In genomic region chr2:174035981-174036742, GRCh38 we compare ENCODE assay signal across 10 cellular contexts.
DNase-seq lines count a peak whose midpoint lies in the region; ATAC-seq and TF ChIP-seq lines count a peak whose summit lies in the region.
"Had no signal": no experiment of that assay in that cellular context is flagged by ENCODE, and none has a peak within 500 bp of the region (broad histone marks: within the 10 kb centered on the region; RNA-seq: fewer than 3 reads in every experiment).

No MANE protein-coding gene starts in this region.

- H3K9me3 ChIP-seq in OCI-LY1 (ENCODE audit: low read length) (no peaks in the 10 kb centered on the region), sigmoid colon (no peaks in the 10 kb centered on the region), SJCRH30 (replicated peaks) (no peaks in the 10 kb centered on the region)

- H3K79me2 ChIP-seq in OCI-LY1 (ENCODE audit: insufficient read depth, low read length): no peaks in the 10 kb centered on the region

- TF ChIP-seq EP300 in sigmoid colon (IDR thresholded peaks at IDR 0.05): no peak

- H3K4me2 ChIP-seq in OCI-LY1 (ENCODE audit: low read length): no peak overlapping the region

- no peaks in the 10 kb centered on the region for H3K36me3 ChIP-seq in OCI-LY1 (ENCODE audit: insufficient read depth, low read length)
- no peaks in the 10 kb centered on the region for H3K36me3 ChIP-seq in sigmoid colon
- H3K36me3 ChIP-seq in SJCRH30: no peaks in the 10 kb centered on the region

- no peak overlapping the region for H3K4me3 Mint-ChIP-seq in stimulated activated naive B cell treated with anti-CD40 and anti-IgM and Interleukin-4, amounts not matched to agents 10 μg/mL and 1 μg/mL and 100 μg/mL, for 72 hours
- no peak overlapping the region for H3K4me3 Mint-ChIP-seq in activated CD8-positive, alpha-beta T cell treated with anti-CD3 and anti-CD28 coated beads for 36 hours

- no peaks in the 10 kb centered on the region for H4K20me1 ChIP-seq in OCI-LY1 (ENCODE audit: insufficient read depth, low read length)

- H3K4me1 ChIP-seq in OCI-LY1 (ENCODE audit: insufficient read depth, low read length, severe bottlenecking) (peaks cover 13% of the 10 kb centered on the region), sigmoid colon (peaks cover 0 to 5% (median 4%) of the 10 kb centered on the region in 4 donors), SJCRH30 (peaks cover 3% of the 10 kb centered on the region; the same call in 1 of the 2 replicates)

- no peak overlapping the region for H3K9ac ChIP-seq in OCI-LY1 (ENCODE audit: low read length)

- peaks cover 29 to 45% of the 10 kb centered on the region in 2 donors for H3K4me1 Mint-ChIP-seq in stimulated activated naive B cell treated with anti-CD40 and anti-IgM and Interleukin-4, amounts not matched to agents 10 μg/mL and 1 μg/mL and 100 μg/mL, for 72 hours
- peaks cover 13% of the 10 kb centered on the region for H3K4me1 Mint-ChIP-seq in activated CD8-positive, alpha-beta T cell treated with anti-CD3 and anti-CD28 coated beads for 36 hours (ENCODE audit: low read depth)

- no peak for ATAC-seq in stimulated activated naive B cell treated with anti-CD40 and anti-IgM and Interleukin-4, amounts not matched to agents 10 μg/mL and 1 μg/mL and 100 μg/mL, for 72 hours (replicated peaks)
- ATAC-seq in activated CD8-positive, alpha-beta T cell treated with anti-CD3 and anti-CD28 coated beads for 36 hours: no peak

- TF ChIP-seq POLR2A in sigmoid colon (IDR thresholded peaks at IDR 0.05): no peak

- H3K4me3 ChIP-seq in OCI-LY1 (ENCODE audit: low read depth, low read length, poor library complexity, severe bottlenecking): no peak overlapping the region
- no peak overlapping the region for H3K4me3 ChIP-seq in sigmoid colon
- no peak overlapping the region for H3K4me3 ChIP-seq in SJCRH30

- CTCF ChIA-PET in activated CD8-positive, alpha-beta T cell treated with anti-CD3 and anti-CD28 coated beads for 36 hours (lab: Charles Lee): interaction anchor here (0.6 kb wide), 1 partner anchor 9 kb away, joined by 3 read pairs; no protein-coding TSS in a partner anchor

- DNase-seq in ELR (ENCODE audit: low read depth): peak; percentile 48
- DNase-seq in fibroblast of gingiva (ENCODE audit: low read depth): peak; percentile 91
- peak; percentile 66 for DNase-seq in sigmoid colon
- DNase-seq in activated CD4-positive, alpha-beta T cell treated with anti-CD3 and anti-CD28 coated beads, Interleukin-2, amount 50 U/mL, for 48 hours: no peak
- DNase-seq in SJCRH30: no peak
- DNase-seq in stimulated activated naive B cell treated with anti-CD40 and anti-IgM and Interleukin-4, amounts not matched to agents 10 μg/mL and 1 μg/mL and 100 μg/mL, for 72 hours: no peak
- DNase-seq in activated CD8-positive, alpha-beta T cell treated with anti-CD3 and anti-CD28 coated beads for 36 hours: no peak
- DNase-seq: activated gamma-delta T cell treated with Interleukin-2 at 50 U/mL for 16 hours; stimulated activated CD4-positive, alpha-beta T cell treated with anti-CD3 and anti-CD28 coated beads, Interleukin-1b, Interleukin-23, amount 100 ng/mL, for 48 hours had no signal

- H3K27me3 Mint-ChIP-seq in stimulated activated naive B cell treated with anti-CD40 and anti-IgM and Interleukin-4, amounts not matched to agents 10 μg/mL and 1 μg/mL and 100 μg/mL, for 72 hours: peaks cover 13 to 15% of the 10 kb centered on the region in 2 donors
- H3K27me3 Mint-ChIP-seq in activated CD8-positive, alpha-beta T cell treated with anti-CD3 and anti-CD28 coated beads for 36 hours: peaks cover 1% of the 10 kb centered on the region

- H3K9me2 ChIP-seq in OCI-LY1 (ENCODE audit: low read depth, low read length): no peaks in the 10 kb centered on the region

- WGBS in sigmoid colon, 2 donors: 77 to 78% methylated on average over 12 of the region's 12 CpGs

- no peak overlapping the region for H2AFZ ChIP-seq in OCI-LY1 (ENCODE audit: low read length)

- TF ChIP-seq CTCF in OCI-LY1 (IDR thresholded peaks at IDR 0.05; ENCODE audit: low read length) (peak; percentile 44), sigmoid colon (IDR thresholded peaks at IDR 0.05) (no peak)
- no peak for TF ChIP-seq CTCF in activated CD8-positive, alpha-beta T cell treated with anti-CD3 and anti-CD28 coated beads for 36 hours (IDR thresholded peaks at IDR 0.05)

- H3K36me3 Mint-ChIP-seq in stimulated activated naive B cell treated with anti-CD40 and anti-IgM and Interleukin-4, amounts not matched to agents 10 μg/mL and 1 μg/mL and 100 μg/mL, for 72 hours: no peaks in the 10 kb centered on the region
- H3K36me3 Mint-ChIP-seq in activated CD8-positive, alpha-beta T cell treated with anti-CD3 and anti-CD28 coated beads for 36 hours (ENCODE audit: low read depth): no peaks in the 10 kb centered on the region

- H3K27ac Mint-ChIP-seq in stimulated activated naive B cell treated with anti-CD40 and anti-IgM and Interleukin-4, amounts not matched to agents 10 μg/mL and 1 μg/mL and 100 μg/mL, for 72 hours: no peak overlapping the region
- H3K27ac Mint-ChIP-seq in activated CD8-positive, alpha-beta T cell treated with anti-CD3 and anti-CD28 coated beads for 36 hours: no peak overlapping the region

- H3K27ac ChIP-seq in OCI-LY1 (ENCODE audit: low read depth, low read length, poor library complexity, severe bottlenecking): no peak overlapping the region
- H3K27ac ChIP-seq in sigmoid colon: peak overlapping the region in 1 of 4 donors; percentile 65
- H3K27ac ChIP-seq in SJCRH30: no peak overlapping the region

- no peaks in the 10 kb centered on the region for H3K9me3 Mint-ChIP-seq in stimulated activated naive B cell treated with anti-CD40 and anti-IgM and Interleukin-4, amounts not matched to agents 10 μg/mL and 1 μg/mL and 100 μg/mL, for 72 hours
- no peaks in the 10 kb centered on the region for H3K9me3 Mint-ChIP-seq in activated CD8-positive, alpha-beta T cell treated with anti-CD3 and anti-CD28 coated beads for 36 hours

- no peaks in the 10 kb centered on the region for H3F3A ChIP-seq in OCI-LY1 (ENCODE audit: insufficient read depth, low read length)

- H3K27me3 ChIP-seq in OCI-LY1 (ENCODE audit: insufficient read depth, low read length) (0 out of 2 replicates have a peak, but pooled peaks cover under 1% of the 10 kb centered on the region), sigmoid colon (no peaks in the 10 kb centered on the region), SJCRH30 (no peaks in the 10 kb centered on the region)

- POLR2A ChIA-PET in activated CD8-positive, alpha-beta T cell treated with anti-CD3 and anti-CD28 coated beads for 36 hours (lab: Charles Lee): no interaction called here

- intact Hi-C loops in sigmoid colon (cut with DNase I): no loop called here
- intact Hi-C loops in activated CD8-positive, alpha-beta T cell treated with anti-CD3 and anti-CD28 coated beads for 36 hours (cut with micrococcal nuclease): loop anchor here (5.0 to 10.0 kb wide), 2 partner anchors 74 to 151 kb away; no protein-coding TSS in a partner anchor

Comparison
In these comparisons a context has a peak if more than half of its experiments do, and no peak if none do; other contexts are left out.
1. DNase-seq: peak in ELR (single experiment), fibroblast of gingiva (single experiment) and sigmoid colon (single experiment); none in activated CD4-positive, alpha-beta T cell treated with anti-CD3 and anti-CD28 coated beads, Interleukin-2, amount 50 U/mL, for 48 hours (0 of 2), SJCRH30 (0 of 2), stimulated activated naive B cell treated with anti-CD40 and anti-IgM and Interleukin-4, amounts not matched to agents 10 μg/mL and 1 μg/mL and 100 μg/mL, for 72 hours (single experiment) and activated CD8-positive, alpha-beta T cell treated with anti-CD3 and anti-CD28 coated beads for 36 hours (single experiment).